ENCODE assay signal across 8 cellular contexts in the genomic region with DNA sequence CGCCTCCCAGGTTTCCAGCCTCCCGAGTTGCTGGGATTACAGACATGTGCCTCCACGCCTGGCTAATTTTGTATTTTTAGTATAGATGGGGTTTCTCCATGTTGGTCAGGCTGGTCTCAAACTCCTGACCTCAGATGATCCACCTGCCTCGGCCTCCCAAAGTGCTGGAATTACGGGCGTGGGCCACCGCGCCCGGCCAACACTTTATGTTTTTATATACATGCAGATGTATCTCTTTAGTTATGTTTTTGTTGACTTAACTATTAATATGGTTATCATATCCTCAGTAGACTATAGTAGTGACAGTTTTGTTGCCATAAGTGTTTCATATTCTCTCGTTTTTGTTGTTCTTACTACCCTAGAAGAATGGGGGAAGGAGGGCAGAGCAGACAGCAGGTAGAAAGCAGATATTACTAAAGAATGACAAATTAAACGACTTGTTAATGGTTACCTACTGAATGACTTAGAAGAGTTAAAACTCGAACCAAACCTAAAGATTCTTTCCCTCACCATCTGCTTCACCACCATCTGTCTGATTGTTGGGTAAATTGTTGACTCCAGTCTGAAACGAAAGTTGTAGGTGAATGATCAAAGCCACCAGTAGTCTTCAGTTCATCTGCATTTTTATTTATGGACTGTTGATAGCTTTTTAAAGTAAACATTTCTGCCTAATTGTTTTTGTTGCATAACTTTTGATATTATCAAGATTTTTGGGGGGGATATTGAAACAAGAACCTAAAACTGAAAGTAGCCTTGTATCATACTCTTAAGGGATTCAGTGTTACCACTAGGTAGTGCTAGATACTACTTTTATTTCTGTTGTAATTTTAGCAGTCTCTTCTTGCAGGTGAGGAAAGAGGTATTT.
DNase-seq lines count a peak whose midpoint lies in the region; ATAC-seq and TF ChIP-seq lines count a peak whose summit lies in the region.

No MANE protein-coding gene starts in this region.

- H3K27me3 ChIP-seq in right cardiac atrium (ENCODE audit: control insufficient read depth, insufficient read depth) (no peaks in the 10 kb centered on the region), thyroid gland (no peaks in the 10 kb centered on the region)

- DNase-seq in Right ventricle myocardium superior (no peak), right cardiac atrium (no peak), RWPE1 (ENCODE audit: low spot score) (peak; percentile 13), endothelial cell (ENCODE audit: low spot score) (no peak), osteocyte (ENCODE audit: extremely low spot score, unreplicated experiment) (no peak), thyroid gland (no peak)

- H3K4me3 Mint-ChIP-seq in endothelial cell (ENCODE audit: unreplicated experiment) (no peak overlapping the region), osteocyte (ENCODE audit: unreplicated experiment) (peak overlapping the region; percentile 27)

- H3K9me3 Mint-ChIP-seq in endothelial cell (ENCODE audit: unreplicated experiment) = no peaks in the 10 kb centered on the region
- no peaks in the 10 kb centered on the region for H3K9me3 Mint-ChIP-seq in osteocyte (ENCODE audit: unreplicated experiment)

- intact Hi-C loops in Right ventricle myocardium superior (cut with DNase I) = no loop called here
- intact Hi-C loops in right cardiac atrium (cut with DNase I) = no loop called here
- intact Hi-C loops in thyroid gland (cut with DNase I) = no loop called here

- H3K27ac Mint-ChIP-seq in endothelial cell (ENCODE audit: unreplicated experiment) (peak overlapping the region; percentile 58), osteocyte (ENCODE audit: unreplicated experiment) (peak overlapping the region; percentile 44)

- WGBS in right cardiac atrium = 87% methylated on average over 13 of the region's 13 CpGs
- WGBS in thyroid gland, 2 donors = 88 to 89% methylated on average over 13 of the region's 13 CpGs

- H3K4me1 Mint-ChIP-seq in endothelial cell (ENCODE audit: unreplicated experiment) (no peaks in the 10 kb centered on the region), osteocyte (ENCODE audit: unreplicated experiment) (peaks cover 6% of the 10 kb centered on the region)

- H3K27me3 Mint-ChIP-seq in endothelial cell (ENCODE audit: unreplicated experiment) (no peaks in the 10 kb centered on the region), osteocyte (ENCODE audit: unreplicated experiment) (no peaks in the 10 kb centered on the region)

- CTCF ChIA-PET in RWPE1 (lab: Yijun Ruan, JAX) = interaction anchor here (0.6 kb wide), 2 partner anchors 337 to 417 kb away, joined by 3 read pairs; no protein-coding TSS in a partner anchor

- POLR2A ChIA-PET in RWPE1 (lab: Yijun Ruan, JAX; ENCODE audit: low non-redundant PET) = no interaction called here

- TF ChIP-seq CTCF in RWPE1 (conservative IDR thresholded peaks at IDR 0.05; ENCODE audit: low read depth) = peak; percentile 60
- no peak for TF ChIP-seq CTCF in endothelial cell (IDR thresholded peaks at IDR 0.05; ENCODE audit: unreplicated experiment)
- peak; percentile 66 for TF ChIP-seq CTCF in osteocyte (IDR thresholded peaks at IDR 0.05)
- peak in 3 of 6 experiments; percentile 39 to 48 (median 43) for TF ChIP-seq CTCF in thyroid gland (IDR thresholded peaks at IDR 0.05)

- TF ChIP-seq POLR2A in thyroid gland (IDR thresholded peaks at IDR 0.05) (no peak), GM18505 (IDR thresholded peaks at IDR 0.05; ENCODE audit: borderline replicate concordance, extremely low read depth, insufficient read depth, insufficient read length) (no peak)

- H3K9me3 ChIP-seq in right cardiac atrium (ENCODE audit: control insufficient read depth, low read length) = no peaks in the 10 kb centered on the region
- H3K9me3 ChIP-seq in thyroid gland = no peaks in the 10 kb centered on the region

- peak; percentile 68 for ATAC-seq in Right ventricle myocardium superior (ENCODE audit: poor library complexity)
- no peak for ATAC-seq in right cardiac atrium
- peak; percentile 61 for ATAC-seq in HG03439 (IDR thresholded peaks at IDR 0.05; ENCODE audit: unreplicated experiment)
- ATAC-seq in GM18505 (IDR thresholded peaks at IDR 0.05; ENCODE audit: unreplicated experiment) = no peak

- H3K4me1 ChIP-seq in right cardiac atrium (ENCODE audit: control insufficient read depth, insufficient read depth, low read length) (no peaks in the 10 kb centered on the region), thyroid gland (no peaks in the 10 kb centered on the region)

- H3K4me3 ChIP-seq in right cardiac atrium (ENCODE audit: low read length) (no peak overlapping the region), thyroid gland (replicated peaks in 1 of 3) (no peak overlapping the region)

- H3K27ac ChIP-seq in right cardiac atrium (ENCODE audit: low read length) (no peak overlapping the region), RWPE1 (no peak overlapping the region), thyroid gland (no peak overlapping the region)

- H3K36me3 Mint-ChIP-seq in endothelial cell (ENCODE audit: low read depth, unreplicated experiment) = peaks cover 3% of the 10 kb centered on the region
- peaks cover 16% of the 10 kb centered on the region for H3K36me3 Mint-ChIP-seq in osteocyte (ENCODE audit: unreplicated experiment)

- H3K36me3 ChIP-seq in thyroid gland = peaks cover 5 to 7% of the 10 kb centered on the region in 2 donors

Comparison
In these comparisons a context has a peak if more than half of its experiments do, and no peak if none do; other contexts are left out.
1. ATAC-seq: peak in Right ventricle myocardium superior (single experiment) and HG03439 (single experiment); none in right cardiac atrium (0 of 2) and GM18505 (single experiment).